ENCODE assay signal across 9 cellular contexts in the genomic region with DNA sequence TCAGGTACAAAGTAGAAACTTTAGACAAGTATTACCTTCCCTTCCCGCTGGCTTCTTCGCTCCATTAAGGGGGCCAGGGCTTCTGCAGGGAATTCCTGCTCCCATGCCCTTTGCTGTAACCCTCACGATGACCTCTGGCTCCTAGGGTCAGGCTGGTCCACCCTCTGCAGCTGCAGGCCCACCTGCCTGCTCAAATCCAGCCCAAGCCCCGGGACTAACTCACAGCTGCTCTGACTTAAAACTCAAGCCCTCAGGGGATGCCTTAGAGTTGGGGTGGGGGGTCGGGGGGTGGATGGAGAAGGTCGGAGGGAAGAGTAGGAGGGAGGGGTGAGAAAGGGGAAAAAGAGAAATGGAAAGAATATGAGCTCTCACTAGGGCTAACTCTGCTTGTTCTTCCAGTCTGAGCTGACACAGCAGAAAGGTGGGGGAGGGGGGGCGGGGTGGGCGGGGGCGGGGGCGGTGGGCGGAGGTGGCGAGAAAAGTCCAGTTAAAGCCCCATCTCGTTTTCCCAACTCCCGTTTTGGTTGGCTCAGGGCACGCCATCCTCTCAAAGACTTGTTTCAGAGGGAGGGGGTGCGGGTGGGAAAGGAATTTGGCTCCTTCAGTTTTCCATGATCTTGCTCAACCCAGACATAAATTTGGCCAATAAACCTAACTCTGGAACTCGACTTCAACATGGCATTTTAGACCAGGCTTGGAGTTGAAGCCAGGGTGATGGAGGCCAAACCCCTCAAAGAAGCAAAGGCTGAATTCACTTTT. TPM values are rescaled to one million over a fixed set of nuclear protein-coding genes. Genes with fewer than 3 reads are reported as not detected.
DNase-seq lines count a peak whose midpoint lies in the region; ATAC-seq and TF ChIP-seq lines count a peak whose summit lies in the region.
"Had no signal": no experiment of that assay in that cellular context is flagged by ENCODE, and none has a peak within 500 bp of the region (broad histone marks: within the 10 kb centered on the region; RNA-seq: fewer than 3 reads in every experiment).

No MANE protein-coding gene starts in this region.

- no peaks in the 10 kb centered on the region for H3K9me2 ChIP-seq in PC-3 (replicated peaks; ENCODE audit: low read length)

- DNase-seq in AG09319 (ENCODE audit: extremely low read depth, low read depth) (peak; percentile 58), PC-3 (no peak), fibroblast of lung (ENCODE audit: low read depth in 2 of 2) (peak; percentile 82 to 84), osteoblast (ENCODE audit: insufficient read length, low spot score, missing footprints) (peak; percentile 90), NCI-H2107 treated with DMSO at 0.1 percent for 48 hours (lab: John Stamatoyannopoulos, UW; ENCODE audit: unreplicated experiment) (no peak), Caco-2 (no peak), iPS-NIHi11 (ENCODE audit: low spot score) (no peak)
- DNase-seq: effector memory CD4-positive, alpha-beta T cell had no signal

- peak overlapping the region; percentile 63 for H2AFZ ChIP-seq in PC-3 (ENCODE audit: low read length)
- no peak overlapping the region for H2AFZ ChIP-seq in fibroblast of lung (ENCODE audit: low read length)
- no peak overlapping the region for H2AFZ ChIP-seq in osteoblast (ENCODE audit: low read length)

- H4K20me1 ChIP-seq in PC-3 (ENCODE audit: low read length) (no peaks in the 10 kb centered on the region), fibroblast of lung (ENCODE audit: control insufficient read depth, extremely low read depth, insufficient read depth, low read length) (no peaks in the 10 kb centered on the region), osteoblast (ENCODE audit: insufficient read depth, low read length) (no peaks in the 10 kb centered on the region)

- ATAC-seq in PC-3 (no peak), GM19328 (IDR thresholded peaks at IDR 0.05; ENCODE audit: unreplicated experiment) (no peak)

- H3K4me1 Mint-ChIP-seq in Caco-2 (ENCODE audit: low read depth, unreplicated experiment), result peaks cover 21% of the 10 kb centered on the region

- H3K4me2 ChIP-seq in PC-3 (ENCODE audit: low read length), result peak overlapping the region; percentile 95
- H3K4me2 ChIP-seq in fibroblast of lung (ENCODE audit: extremely low read depth, insufficient read depth, low read length), result peak overlapping the region; percentile 93
- H3K4me2 ChIP-seq in osteoblast (ENCODE audit: insufficient read depth, low read length), result peak overlapping the region; percentile 96

- no peaks in the 10 kb centered on the region for H3K36me3 Mint-ChIP-seq in Caco-2 (ENCODE audit: insufficient read depth, unreplicated experiment)

- H3K79me2 ChIP-seq in PC-3 (ENCODE audit: low read length) (no peaks in the 10 kb centered on the region), fibroblast of lung (ENCODE audit: control insufficient read depth, insufficient read depth, low read length) (peaks cover 65% of the 10 kb centered on the region), osteoblast (ENCODE audit: insufficient read depth, low read length) (no peaks in the 10 kb centered on the region)

- no peaks in the 10 kb centered on the region for H3F3A ChIP-seq in PC-3 (ENCODE audit: low read length, unreplicated experiment)

- no peak overlapping the region for H3K27ac Mint-ChIP-seq in Caco-2 (ENCODE audit: unreplicated experiment)

- H3K9ac ChIP-seq in PC-3 (ENCODE audit: low read length) (no peak overlapping the region), fibroblast of lung (ENCODE audit: insufficient read depth, low read length) (peak overlapping the region; percentile 68)

- H3K4me1 ChIP-seq in PC-3 (ENCODE audit: insufficient read depth, low read length), result peaks cover 35% of the 10 kb centered on the region
- H3K4me1 ChIP-seq in fibroblast of lung (ENCODE audit: control insufficient read depth, extremely low read depth, insufficient read depth, low read length), result peaks cover 18% of the 10 kb centered on the region
- H3K4me1 ChIP-seq in osteoblast (ENCODE audit: insufficient read depth, low read length), result peaks cover 41% of the 10 kb centered on the region
- H3K4me1 ChIP-seq in Caco-2, result no peaks in the 10 kb centered on the region

- H3K27me3 Mint-ChIP-seq in Caco-2 (ENCODE audit: insufficient read depth, unreplicated experiment), result peaks cover 24% of the 10 kb centered on the region

- no peaks in the 10 kb centered on the region for H3K27me3 ChIP-seq in PC-3 (ENCODE audit: low read length)
- no peaks in the 10 kb centered on the region for H3K27me3 ChIP-seq in fibroblast of lung (ENCODE audit: control insufficient read depth, insufficient read depth, low read length)
- H3K27me3 ChIP-seq in osteoblast (ENCODE audit: insufficient read depth, low read length), result peaks cover 63% of the 10 kb centered on the region
- H3K27me3 ChIP-seq in Caco-2 (replicated peaks; ENCODE audit: control insufficient read depth, insufficient read depth, low read length), result no peaks in the 10 kb centered on the region; the same call in 1 of the 2 replicates

- H3K9me3 ChIP-seq in PC-3 (ENCODE audit: low read length), result no peaks in the 10 kb centered on the region
- H3K9me3 ChIP-seq in fibroblast of lung (ENCODE audit: control insufficient read depth, insufficient read depth, low read depth, low read length), result no peaks in the 10 kb centered on the region
- no peaks in the 10 kb centered on the region for H3K9me3 ChIP-seq in osteoblast (ENCODE audit: low read depth, low read length)
- no peaks in the 10 kb centered on the region for H3K9me3 ChIP-seq in Caco-2

- TF ChIP-seq CTCF in AG09319 (IDR thresholded peaks at IDR 0.05; ENCODE audit: low read depth, low read length), result no peak
- no peak for TF ChIP-seq CTCF in PC-3 (conservative IDR thresholded peaks at IDR 0.05; ENCODE audit: low read depth, low read length)
- TF ChIP-seq CTCF in fibroblast of lung (conservative IDR thresholded peaks at IDR 0.05 in 1 of 2, IDR thresholded peaks at IDR 0.05 in 1 of 2; ENCODE audit: low read depth in 1 of 2, low read length in 2 of 2), result no peak
- no peak for TF ChIP-seq CTCF in osteoblast (IDR thresholded peaks at IDR 0.05; ENCODE audit: extremely low read depth, low read depth, low read length)
- TF ChIP-seq CTCF in Caco-2 (IDR thresholded peaks at IDR 0.05; ENCODE audit: insufficient read depth in 1 of 2, low read depth in 1 of 2, low read length in 1 of 2, severe bottlenecking in 1 of 2, unreplicated experiment in 1 of 2), result no peak

- no peak overlapping the region for H3K27ac ChIP-seq in PC-3 (ENCODE audit: low read length)
- H3K27ac ChIP-seq in fibroblast of lung (ENCODE audit: insufficient read depth, low read length), result peak overlapping the region; percentile 81
- no peak overlapping the region for H3K27ac ChIP-seq in osteoblast (ENCODE audit: low read depth, low read length)

- CTCF ChIA-PET in PC-3 (lab: Charles Lee), result no interaction called here
- CTCF ChIA-PET in Caco-2 (lab: Charles Lee), result interaction anchor here (0.6 to 0.7 kb wide), 2 partner anchors 11 to 1326 kb away, joined by 3 read pairs; no protein-coding TSS in a partner anchor

- POLR2A ChIA-PET in PC-3 (lab: Charles Lee; ENCODE audit: unreplicated experiment) (no interaction called here), Caco-2 (lab: Charles Lee) (no interaction called here)

- no peaks in the 10 kb centered on the region for H3K36me3 ChIP-seq in PC-3 (ENCODE audit: low read depth, low read length)
- H3K36me3 ChIP-seq in fibroblast of lung (ENCODE audit: control insufficient read depth, insufficient read depth, low read length), result peaks cover 2% of the 10 kb centered on the region
- no peaks in the 10 kb centered on the region for H3K36me3 ChIP-seq in osteoblast (ENCODE audit: insufficient read depth, low read length)
- H3K36me3 ChIP-seq in Caco-2 (ENCODE audit: control insufficient read depth, insufficient read depth, low read length), result no peaks in the 10 kb centered on the region

- H3K9me3 Mint-ChIP-seq in Caco-2 (ENCODE audit: unreplicated experiment), result no peaks in the 10 kb centered on the region

- H3K4me3 ChIP-seq in PC-3 (ENCODE audit: low read length) (peak overlapping the region; percentile 62), fibroblast of lung (replicated peaks in 1 of 4; ENCODE audit: control extremely low read depth in 1 of 4, insufficient read depth in 1 of 4, low read depth in 3 of 4, low read length in 4 of 4) (peak overlapping the region; percentile 25 to 91 (median 50)), osteoblast (ENCODE audit: insufficient read depth, low read length) (peak overlapping the region; percentile 70), Caco-2 (ENCODE audit: low read depth, low read length) (no peak overlapping the region)

- BruUV-seq in PC-3 (replicated peaks; lab: Mats Ljungman, UMichigan) (no TSS peak), Caco-2 (replicated peaks; lab: Mats Ljungman, UMichigan) (no TSS peak)

- H3K4me3 Mint-ChIP-seq in Caco-2 (ENCODE audit: unreplicated experiment), result no peak overlapping the region

- intact Hi-C loops in PC-3 (cut with micrococcal nuclease) (loop anchor here (10.0 kb wide), 1 partner anchor 604 kb away; no protein-coding TSS in a partner anchor), Caco-2 (cut with micrococcal nuclease; ENCODE audit: unreplicated experiment) (loop anchor here (10.0 kb wide), 1 partner anchor 364 kb away; no protein-coding TSS in a partner anchor)

RNA-seq across cellular contexts. Expression of gene IGFBP5, which starts 4.7 kb away (rescaled TPM):
- total RNA-seq in PC-3 (2014; rRNA removed) (140 and 157 TPM in 2 replicates), fibroblast of lung (783 and 1,100 TPM in 2 replicates), osteoblast (12.3 and 29.5 TPM in 2 replicates), Caco-2 (2022) (0.20 TPM in 1 of 2 replicates, not detected in the other)
- polyA plus RNA-seq in fibroblast of lung, result 712 and 2,607 TPM in 2 replicates
- 532 and 2,380 TPM in 2 replicates for polyA plus RNA-seq in fibroblast of lung (2012)
- polyA minus RNA-seq in fibroblast of lung (ENCODE audit: low replicate concordance), result 654 and 2,537 TPM in 2 replicates

RNA-seq across cellular contexts. Expression of gene IGFBP2, which starts 57.4 kb away (rescaled TPM):
- total RNA-seq in PC-3 (2014; rRNA removed) (174 and 183 TPM in 2 replicates), fibroblast of lung (32.6 and 36.3 TPM in 2 replicates), osteoblast (6.5 and 11.2 TPM in 2 replicates), Caco-2 (2022) (6.6 and 6.7 TPM in 2 replicates)
- 8.6 and 26.0 TPM in 2 replicates for polyA plus RNA-seq in fibroblast of lung
- 14.2 and 46.3 TPM in 2 replicates for polyA plus RNA-seq in fibroblast of lung (2012)
- 10.2 and 20.3 TPM in 2 replicates for polyA minus RNA-seq in fibroblast of lung (ENCODE audit: low replicate concordance)

Comparison
In these comparisons a context has a peak if more than half of its experiments do, and no peak if none do; other contexts are left out.
1. DNase-seq: peak in AG09319 (single experiment), fibroblast of lung (2 of 2) and osteoblast (single experiment); none in PC-3 (single experiment), NCI-H2107 treated with DMSO at 0.1 percent for 48 hours (single experiment), Caco-2 (0 of 2) and iPS-NIHi11 (single experiment).
2. Peak in every context shown above with its lines, with median percentiles within 50 percentile points of each other: H3K4me2 ChIP-seq.